11 cellular contexts compared by ENCODE assay signal in genomic region chr1:63321061-63321787, GRCh38. TPM values are rescaled to one million over a fixed set of nuclear protein-coding genes. Genes with fewer than 3 reads are reported as not detected.
A peak's percentile ranks its signal among the peaks of the same experiment; 100 is the strongest.
DNase-seq lines count a peak whose midpoint lies in the region; ATAC-seq and TF ChIP-seq lines count a peak whose summit lies in the region.
"Had no signal": no experiment of that assay in that cellular context is flagged by ENCODE, and none has a peak within 500 bp of the region (broad histone marks: within the 10 kb centered on the region; RNA-seq: fewer than 3 reads in every experiment).

No MANE protein-coding gene starts in this region.

- no peak for ATAC-seq in PC-3

- H3K79me2 ChIP-seq in PC-3 (ENCODE audit: low read length) = no peaks in the 10 kb centered on the region

- TF ChIP-seq CTCF in GM12865 (IDR thresholded peaks at IDR 0.05; ENCODE audit: insufficient read depth, low read depth, low read length, missing control alignments) (no peak), PC-3 (conservative IDR thresholded peaks at IDR 0.05; ENCODE audit: low read depth, low read length) (no peak), osteocyte (IDR thresholded peaks at IDR 0.05) (no peak)

- intact Hi-C loops in PC-3 (cut with micrococcal nuclease) = no loop called here

- no peaks in the 10 kb centered on the region for H3K9me3 ChIP-seq in PC-3 (ENCODE audit: low read length)

- H3K27ac ChIP-seq in PC-3 (ENCODE audit: low read length) = no peak overlapping the region

- peaks cover 21% of the 10 kb centered on the region for H3K4me1 Mint-ChIP-seq in osteocyte (ENCODE audit: unreplicated experiment)

- no peaks in the 10 kb centered on the region for H3K9me2 ChIP-seq in PC-3 (replicated peaks; ENCODE audit: low read length)

- H3K27me3 Mint-ChIP-seq in osteocyte (ENCODE audit: unreplicated experiment) = peaks cover 72% of the 10 kb centered on the region

- CTCF ChIA-PET in PC-3 (lab: Charles Lee) = no interaction called here

- peak overlapping the region; percentile 84 for H3K4me3 ChIP-seq in GM12865 (ENCODE audit: low read depth, low read length)
- H3K4me3 ChIP-seq in PC-3 (ENCODE audit: low read length) = peak overlapping the region; percentile 85; the same call in 1 of the 2 replicates

- H3K9me3 Mint-ChIP-seq in osteocyte (ENCODE audit: unreplicated experiment) = peaks cover 6% of the 10 kb centered on the region

- TF ChIP-seq POLR2A in erythroblast (IDR thresholded peaks at IDR 0.05; ENCODE audit: low read length) = no peak

- H3K27ac Mint-ChIP-seq in osteocyte (ENCODE audit: unreplicated experiment) = no peak overlapping the region

- H3K36me3 Mint-ChIP-seq in osteocyte (ENCODE audit: unreplicated experiment) = peaks cover 10% of the 10 kb centered on the region

- no TSS peak for BruUV-seq in PC-3 (replicated peaks; lab: Mats Ljungman, UMichigan)

- peaks cover 10% of the 10 kb centered on the region; the same call in 1 of the 2 replicates for H3K4me1 ChIP-seq in PC-3 (ENCODE audit: insufficient read depth, low read length)

- DNase-seq in GM12865 (ENCODE audit: low read depth) = no peak
- DNase-seq in PC-3 = no peak
- peak; percentile 12 to 38 for DNase-seq in erythroblast (lab: John Stamatoyannopoulos, UW)
- no peak for DNase-seq in osteocyte (ENCODE audit: extremely low spot score, unreplicated experiment)
- DNase-seq in pons (ENCODE audit: low spot score) = no peak
- DNase-seq in NCI-H69 (lab: John Stamatoyannopoulos, UW) = no peak
- no peak for DNase-seq in MV-4-11 (lab: John Stamatoyannopoulos, UW)
- DNase-seq: head of caudate nucleus, substantia nigra had no signal

- peak overlapping the region; percentile 99; the same call in 1 of the 2 replicates for H2AFZ ChIP-seq in PC-3 (ENCODE audit: low read length)

- H3K4me3 Mint-ChIP-seq in osteocyte (ENCODE audit: unreplicated experiment) = peak overlapping the region; percentile 72

- H4K20me1 ChIP-seq in PC-3 (ENCODE audit: low read length) = no peaks in the 10 kb centered on the region

- H3K4me2 ChIP-seq in PC-3 (ENCODE audit: low read length) = peak overlapping the region; percentile 88

- no peaks in the 10 kb centered on the region for H3F3A ChIP-seq in PC-3 (ENCODE audit: low read length, unreplicated experiment)

- POLR2A ChIA-PET in PC-3 (lab: Charles Lee; ENCODE audit: unreplicated experiment) = no interaction called here

- no peaks in the 10 kb centered on the region for H3K36me3 ChIP-seq in PC-3 (ENCODE audit: low read depth, low read length)

- no peak overlapping the region for H3K9ac ChIP-seq in PC-3 (ENCODE audit: low read length)

- H3K27me3 ChIP-seq in PC-3 (ENCODE audit: low read length) = no peaks in the 10 kb centered on the region

RNA-seq across cellular contexts. Expression of gene FOXD3, which starts 1.1 kb away (rescaled TPM):
- total RNA-seq in PC-3 (2014; rRNA removed) = 0.17 TPM in 1 of 2 replicates, not detected in the other
- total RNA-seq in osteocyte = not detected in 2 replicates
- total RNA-seq: cerebellum, G401 had no signal

RNA-seq across cellular contexts. Expression of gene ALG6, which starts 46.2 kb away (rescaled TPM):
- total RNA-seq in PC-3 (2014; rRNA removed) (16.0 and 17.3 TPM in 2 replicates), osteocyte (10.9 and 13.6 TPM in 2 replicates)

Comparison
In these comparisons a context has a peak if more than half of its experiments do, and no peak if none do; other contexts are left out.
1. DNase-seq: peak in erythroblast (2 of 2); none in GM12865 (single experiment), PC-3 (single experiment), osteocyte (single experiment), pons (single experiment), NCI-H69 (single experiment) and MV-4-11 (single experiment).